In genomic region chr4:2900701-2901100, GRCh38 we compare ENCODE assay signal across 18 cellular contexts. TPM values are rescaled to one million over a fixed set of nuclear protein-coding genes. Genes with fewer than 3 reads are reported as not detected.
DNase-seq lines count a peak whose midpoint lies in the region; ATAC-seq and TF ChIP-seq lines count a peak whose summit lies in the region.
"Had no signal": no experiment of that assay in that cellular context is flagged by ENCODE, and none has a peak within 500 bp of the region (broad histone marks: within the 10 kb centered on the region; RNA-seq: fewer than 3 reads in every experiment).

No MANE protein-coding gene starts in this region.

- POLR2A ChIA-PET in CD4-positive, alpha-beta T cell (lab: Charles Lee), result no interaction called here

- H3K36me3 Mint-ChIP-seq in CD4-positive, alpha-beta T cell (ENCODE audit: low read depth), result peaks cover 90% of the 10 kb centered on the region
- H3K36me3 Mint-ChIP-seq in activated naive CD8-positive, alpha-beta T cell, result peaks cover 11% of the 10 kb centered on the region

- no peaks in the 10 kb centered on the region for H3K9me3 ChIP-seq in CD4-positive, alpha-beta T cell (ENCODE audit: control insufficient read depth, low read length)
- no peaks in the 10 kb centered on the region for H3K9me3 ChIP-seq in left ventricle myocardium inferior (replicated peaks)

- no peaks in the 10 kb centered on the region for H3K9me3 Mint-ChIP-seq in CD4-positive, alpha-beta T cell
- no peaks in the 10 kb centered on the region for H3K9me3 Mint-ChIP-seq in activated naive CD8-positive, alpha-beta T cell (ENCODE audit: low read depth)
- H3K9me3 Mint-ChIP-seq: activated CD4-positive, alpha-beta memory T cell treated with anti-CD3 and anti-CD28 coated beads for 36 hours; activated T-helper 1 cell treated with anti-CD3 and anti-CD28 coated beads, Interleukin-12 subunit alpha, Interleukin-12 subunit beta, Interleukin-2, Interleukin-4 antibody, amounts not matched to agents 30 ng/mL and 10 ng/mL and 1 ng/mL, durations not matched to agents 14 hours and 24 hours and 36 hours had no signal

- no peaks in the 10 kb centered on the region for H3K27me3 ChIP-seq in CD4-positive, alpha-beta T cell (ENCODE audit: control insufficient read depth, insufficient read depth, low read length)
- H3K27me3 ChIP-seq in left ventricle myocardium inferior (ENCODE audit: low read depth), result no peaks in the 10 kb centered on the region

- H3K27me3 Mint-ChIP-seq in CD4-positive, alpha-beta T cell, result no peaks in the 10 kb centered on the region
- H3K27me3 Mint-ChIP-seq in activated naive CD8-positive, alpha-beta T cell, result no peaks in the 10 kb centered on the region
- H3K27me3 Mint-ChIP-seq: activated CD4-positive, alpha-beta memory T cell treated with anti-CD3 and anti-CD28 coated beads for 36 hours had no signal

- TF ChIP-seq CTCF in CD4-positive, alpha-beta T cell (IDR thresholded peaks at IDR 0.05), result no peak
- no peak for TF ChIP-seq CTCF in left ventricle myocardium inferior (IDR thresholded peaks at IDR 0.05; ENCODE audit: borderline replicate concordance)

- no peak for DNase-seq in CD4-positive, alpha-beta T cell
- peak; percentile 13 for DNase-seq in EL
- peak; percentile 59 for DNase-seq in mesenteric fat pad (ENCODE audit: low spot score)
- DNase-seq in NCI-H510A treated with DMSO at 0.1 percent for 48 hours (lab: John Stamatoyannopoulos, UW), result no peak
- no peak for DNase-seq in left ventricle myocardium inferior
- no peak for DNase-seq in cortex of kidney (lab: John Stamatoyannopoulos, UW)
- DNase-seq: activated CD4-positive, alpha-beta memory T cell treated with anti-CD3 and anti-CD28 coated beads for 36 hours; AML-193; amniotic stem cell; glutamatergic neuron; NCI-H1092; NCI-H2029 treated with DMSO at 0.1 percent for 48 hours; nucleus accumbens; retina had no signal

- peaks cover 99% of the 10 kb centered on the region for H3K36me3 ChIP-seq in left ventricle myocardium inferior

- no peak overlapping the region for H3K4me3 Mint-ChIP-seq in CD4-positive, alpha-beta T cell
- H3K4me3 Mint-ChIP-seq in activated naive CD8-positive, alpha-beta T cell, result no peak overlapping the region
- H3K4me3 Mint-ChIP-seq: activated CD4-positive, alpha-beta memory T cell treated with anti-CD3 and anti-CD28 coated beads for 36 hours; activated T-helper 1 cell treated with anti-CD3 and anti-CD28 coated beads, Interleukin-12 subunit alpha, Interleukin-12 subunit beta, Interleukin-2, Interleukin-4 antibody, amounts not matched to agents 30 ng/mL and 10 ng/mL and 1 ng/mL, durations not matched to agents 14 hours and 24 hours and 36 hours had no signal

- intact Hi-C loops in CD4-positive, alpha-beta T cell (cut with DNase I, micrococcal nuclease), result no loop called here
- intact Hi-C loops in left ventricle myocardium inferior (cut with micrococcal nuclease), result no loop called here

- H3K4me1 Mint-ChIP-seq in CD4-positive, alpha-beta T cell (ENCODE audit: low read depth), result peaks cover 11% of the 10 kb centered on the region
- H3K4me1 Mint-ChIP-seq in activated naive CD8-positive, alpha-beta T cell (ENCODE audit: low read depth), result peaks cover 16% of the 10 kb centered on the region

- H3K27ac ChIP-seq in CD4-positive, alpha-beta T cell (ENCODE audit: low read depth, low read length), result no peak overlapping the region
- H3K27ac ChIP-seq in left ventricle myocardium inferior (replicated peaks), result no peak overlapping the region
- H3K27ac ChIP-seq: RWPE1 had no signal

- CTCF ChIA-PET in CD4-positive, alpha-beta T cell (lab: Charles Lee), result no interaction called here

- peak overlapping the region; percentile 45 for H3K27ac Mint-ChIP-seq in CD4-positive, alpha-beta T cell
- H3K27ac Mint-ChIP-seq in activated naive CD8-positive, alpha-beta T cell, result peak overlapping the region; percentile 55
- H3K27ac Mint-ChIP-seq: activated CD4-positive, alpha-beta memory T cell treated with anti-CD3 and anti-CD28 coated beads for 36 hours; activated T-helper 1 cell treated with anti-CD3 and anti-CD28 coated beads, Interleukin-12 subunit alpha, Interleukin-12 subunit beta, Interleukin-2, Interleukin-4 antibody, amounts not matched to agents 30 ng/mL and 10 ng/mL and 1 ng/mL, durations not matched to agents 14 hours and 24 hours and 36 hours had no signal

- no peak for ATAC-seq in CD4-positive, alpha-beta T cell (ENCODE audit: poor library complexity)
- ATAC-seq: left lobe of liver had no signal

- H3K4me1 ChIP-seq in left ventricle myocardium inferior, result no peaks in the 10 kb centered on the region

- H3K4me3 ChIP-seq in left ventricle myocardium inferior, result no peak overlapping the region

RNA-seq across cellular contexts. Expression of gene ADD1, which starts 57.1 kb away (rescaled TPM):
- total RNA-seq in CD4-positive, alpha-beta T cell, result 100 to 1,000 TPM; 153 TPM
- total RNA-seq in mesenteric fat pad (272 TPM), left ventricle myocardium inferior (212 TPM)

Comparison
In these comparisons a context has a peak if more than half of its experiments do, and no peak if none do; other contexts are left out.
1. DNase-seq: peak in EL (single experiment) and mesenteric fat pad (single experiment); none in CD4-positive, alpha-beta T cell (0 of 10), NCI-H510A treated with DMSO at 0.1 percent for 48 hours (single experiment), left ventricle myocardium inferior (single experiment) and cortex of kidney (single experiment).